Comparison of ENCODE assay signal across 1 cellular context in genomic region chr4:184537269-184538022, GRCh38.
TF ChIP-seq lines count a peak whose summit lies in the region.

No MANE protein-coding gene starts in this region.

TF ChIP-seq in K562, 482 proteins besides CTCF, POLR2A, EP300 and RAD21 (continued from another document and continues in another):
- TF ChIP-seq PATZ1 (CRISPR knock-in tag; IDR thresholded peaks at IDR 0.05; ENCODE audit: borderline replicate concordance) (no peak), TAL1 (IDR thresholded peaks at IDR 0.05) (no peak), CBX2 (IDR thresholded peaks at IDR 0.05; ENCODE audit: insufficient read depth, low read length, poor library complexity, severe bottlenecking) (no peak), ZSCAN32 (CRISPR knock-in tag; IDR thresholded peaks at IDR 0.05) (0 out of 2 replicates have a peak, but pooled peaks have one; percentile 19), NR0B1 (IDR thresholded peaks at IDR 0.05; ENCODE audit: partially characterized antibody) (no peak), SAFB2 (IDR thresholded peaks at IDR 0.05; ENCODE audit: borderline replicate concordance, low read depth, low read length, severe bottlenecking) (no peak), CBX5 (IDR thresholded peaks at IDR 0.05; ENCODE audit: borderline replicate concordance, low read depth) (no peak), U2AF2 (optimal IDR thresholded peaks at IDR 0.05; ENCODE audit: low read depth, low read length) (no peak), EGR1 (conservative IDR thresholded peaks at IDR 0.05) (peak; percentile 67), MIER1 (IDR thresholded peaks at IDR 0.05; ENCODE audit: low read depth) (no peak), HES1 (IDR thresholded peaks at IDR 0.05; ENCODE audit: low read depth) (no peak), SNRNP70 (optimal IDR thresholded peaks at IDR 0.05; ENCODE audit: low read depth, low read length) (no peak), ZNF133 (CRISPR knock-in tag; IDR thresholded peaks at IDR 0.05) (no peak), ZNF79 (CRISPR knock-in tag; IDR thresholded peaks at IDR 0.05; ENCODE audit: low read depth) (no peak), ZNF143 (CRISPR knock-in tag; IDR thresholded peaks at IDR 0.05) (peak; percentile 95), ARID3B (CRISPR knock-in tag; IDR thresholded peaks at IDR 0.05; ENCODE audit: borderline replicate concordance) (no peak), MAFF (IDR thresholded peaks at IDR 0.05; ENCODE audit: low read length) (no peak), ELK1 (CRISPR knock-in tag; IDR thresholded peaks at IDR 0.05) (no peak), ZNF561 (CRISPR knock-in tag; conservative IDR thresholded peaks at IDR 0.05) (no peak), NFE2L1 (tag; IDR thresholded peaks at IDR 0.05; ENCODE audit: borderline replicate concordance, low read depth) (no peak), SMC3 (conservative IDR thresholded peaks at IDR 0.05; ENCODE audit: insufficient read depth, low read depth, low read length) (no peak), HDAC8 (tag; IDR thresholded peaks at IDR 0.05) (no peak), SRSF3 (IDR thresholded peaks at IDR 0.05; ENCODE audit: insufficient read depth, low read length) (no peak), ZNF354B (CRISPR knock-in tag; IDR thresholded peaks at IDR 0.05) (no peak), DDX20 (tag; IDR thresholded peaks at IDR 0.05; ENCODE audit: low read depth) (no peak), SRSF9 (IDR thresholded peaks at IDR 0.05; ENCODE audit: borderline replicate concordance, low read depth, low read length) (no peak), KLF10 (CRISPR knock-in tag; IDR thresholded peaks at IDR 0.05) (no peak), MEF2D (tag; conservative IDR thresholded peaks at IDR 0.05; ENCODE audit: low read depth) (no peak), ESRRA (IDR thresholded peaks at IDR 0.05; ENCODE audit: borderline replicate concordance, low read depth) (peak; percentile 62; the same call in 1 of the 2 replicates), MTA1 (IDR thresholded peaks at IDR 0.05; ENCODE audit: borderline replicate concordance) (no peak), MCM3 (IDR thresholded peaks at IDR 0.05) (no peak), CREB3 (tag; conservative IDR thresholded peaks at IDR 0.05; ENCODE audit: low read depth) (peak; percentile 73), HMGN3 (IDR thresholded peaks at IDR 0.05; ENCODE audit: borderline replicate concordance, extremely low read depth, insufficient read length, low read depth, low read length) (no peak), NRF1 (conservative IDR thresholded peaks at IDR 0.05 in 1 of 2, IDR thresholded peaks at IDR 0.05 in 1 of 2) (peak; percentile 95 to 96), HNRNPUL1 (IDR thresholded peaks at IDR 0.05; ENCODE audit: low read length) (no peak), FOXA3 (CRISPR knock-in tag; conservative IDR thresholded peaks at IDR 0.05 in 1 of 2, IDR thresholded peaks at IDR 0.05 in 1 of 2) (no peak)
- TF ChIP-seq, protein P1, sequence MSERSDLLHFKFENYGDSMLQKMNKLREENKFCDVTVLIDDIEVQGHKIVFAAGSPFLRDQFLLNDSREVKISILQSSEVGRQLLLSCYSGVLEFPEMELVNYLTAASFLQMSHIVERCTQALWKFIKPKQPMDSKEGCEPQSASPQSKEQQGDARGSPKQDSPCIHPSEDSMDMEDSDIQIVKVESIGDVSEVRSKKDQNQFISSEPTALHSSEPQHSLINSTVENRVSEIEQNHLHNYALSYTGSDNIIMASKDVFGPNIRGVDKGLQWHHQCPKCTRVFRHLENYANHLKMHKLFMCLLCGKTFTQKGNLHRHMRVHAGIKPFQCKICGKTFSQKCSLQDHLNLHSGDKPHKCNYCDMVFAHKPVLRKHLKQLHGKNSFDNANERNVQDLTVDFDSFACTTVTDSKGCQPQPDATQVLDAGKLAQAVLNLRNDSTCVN (CRISPR knock-in tag; IDR thresholded peaks at IDR 0.05) = no peak
- TF ChIP-seq, protein P2, sequence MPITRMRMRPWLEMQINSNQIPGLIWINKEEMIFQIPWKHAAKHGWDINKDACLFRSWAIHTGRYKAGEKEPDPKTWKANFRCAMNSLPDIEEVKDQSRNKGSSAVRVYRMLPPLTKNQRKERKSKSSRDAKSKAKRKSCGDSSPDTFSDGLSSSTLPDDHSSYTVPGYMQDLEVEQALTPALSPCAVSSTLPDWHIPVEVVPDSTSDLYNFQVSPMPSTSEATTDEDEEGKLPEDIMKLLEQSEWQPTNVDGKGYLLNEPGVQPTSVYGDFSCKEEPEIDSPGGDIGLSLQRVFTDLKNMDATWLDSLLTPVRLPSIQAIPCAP (CRISPR knock-in tag; IDR thresholded peaks at IDR 0.05; ENCODE audit: borderline replicate concordance) = no peak
- TF ChIP-seq, protein P3, sequence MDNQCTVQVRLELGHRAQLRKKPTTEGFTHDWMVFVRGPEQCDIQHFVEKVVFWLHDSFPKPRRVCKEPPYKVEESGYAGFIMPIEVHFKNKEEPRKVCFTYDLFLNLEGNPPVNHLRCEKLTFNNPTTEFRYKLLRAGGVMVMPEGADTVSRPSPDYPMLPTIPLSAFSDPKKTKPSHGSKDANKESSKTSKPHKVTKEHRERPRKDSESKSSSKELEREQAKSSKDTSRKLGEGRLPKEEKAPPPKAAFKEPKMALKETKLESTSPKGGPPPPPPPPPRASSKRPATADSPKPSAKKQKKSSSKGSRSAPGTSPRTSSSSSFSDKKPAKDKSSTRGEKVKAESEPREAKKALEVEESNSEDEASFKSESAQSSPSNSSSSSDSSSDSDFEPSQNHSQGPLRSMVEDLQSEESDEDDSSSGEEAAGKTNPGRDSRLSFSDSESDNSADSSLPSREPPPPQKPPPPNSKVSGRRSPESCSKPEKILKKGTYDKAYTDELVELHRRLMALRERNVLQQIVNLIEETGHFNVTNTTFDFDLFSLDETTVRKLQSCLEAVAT (IDR thresholded peaks at IDR 0.05) = no peak
- TF ChIP-seq, protein P4, sequence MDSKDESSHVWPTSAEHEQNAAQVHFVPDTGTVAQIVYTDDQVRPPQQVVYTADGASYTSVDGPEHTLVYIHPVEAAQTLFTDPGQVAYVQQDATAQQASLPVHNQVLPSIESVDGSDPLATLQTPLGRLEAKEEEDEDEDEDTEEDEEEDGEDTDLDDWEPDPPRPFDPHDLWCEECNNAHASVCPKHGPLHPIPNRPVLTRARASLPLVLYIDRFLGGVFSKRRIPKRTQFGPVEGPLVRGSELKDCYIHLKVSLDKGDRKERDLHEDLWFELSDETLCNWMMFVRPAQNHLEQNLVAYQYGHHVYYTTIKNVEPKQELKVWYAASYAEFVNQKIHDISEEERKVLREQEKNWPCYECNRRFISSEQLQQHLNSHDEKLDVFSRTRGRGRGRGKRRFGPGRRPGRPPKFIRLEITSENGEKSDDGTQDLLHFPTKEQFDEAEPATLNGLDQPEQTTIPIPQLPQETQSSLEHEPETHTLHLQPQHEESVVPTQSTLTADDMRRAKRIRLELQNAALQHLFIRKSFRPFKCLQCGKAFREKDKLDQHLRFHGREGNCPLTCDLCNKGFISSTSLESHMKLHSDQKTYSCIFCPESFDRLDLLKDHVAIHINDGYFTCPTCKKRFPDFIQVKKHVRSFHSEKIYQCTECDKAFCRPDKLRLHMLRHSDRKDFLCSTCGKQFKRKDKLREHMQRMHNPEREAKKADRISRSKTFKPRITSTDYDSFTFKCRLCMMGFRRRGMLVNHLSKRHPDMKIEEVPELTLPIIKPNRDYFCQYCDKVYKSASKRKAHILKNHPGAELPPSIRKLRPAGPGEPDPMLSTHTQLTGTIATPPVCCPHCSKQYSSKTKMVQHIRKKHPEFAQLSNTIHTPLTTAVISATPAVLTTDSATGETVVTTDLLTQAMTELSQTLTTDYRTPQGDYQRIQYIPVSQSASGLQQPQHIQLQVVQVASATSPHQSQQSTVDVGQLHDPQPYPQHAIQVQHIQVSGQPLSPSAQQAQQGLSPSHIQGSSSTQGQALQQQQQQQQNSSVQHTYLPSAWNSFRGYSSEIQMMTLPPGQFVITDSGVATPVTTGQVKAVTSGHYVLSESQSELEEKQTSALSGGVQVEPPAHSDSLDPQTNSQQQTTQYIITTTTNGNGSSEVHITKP (IDR thresholded peaks at IDR 0.05; ENCODE audit: partially characterized antibody) = peak; percentile 14
- TF ChIP-seq, protein P5, sequence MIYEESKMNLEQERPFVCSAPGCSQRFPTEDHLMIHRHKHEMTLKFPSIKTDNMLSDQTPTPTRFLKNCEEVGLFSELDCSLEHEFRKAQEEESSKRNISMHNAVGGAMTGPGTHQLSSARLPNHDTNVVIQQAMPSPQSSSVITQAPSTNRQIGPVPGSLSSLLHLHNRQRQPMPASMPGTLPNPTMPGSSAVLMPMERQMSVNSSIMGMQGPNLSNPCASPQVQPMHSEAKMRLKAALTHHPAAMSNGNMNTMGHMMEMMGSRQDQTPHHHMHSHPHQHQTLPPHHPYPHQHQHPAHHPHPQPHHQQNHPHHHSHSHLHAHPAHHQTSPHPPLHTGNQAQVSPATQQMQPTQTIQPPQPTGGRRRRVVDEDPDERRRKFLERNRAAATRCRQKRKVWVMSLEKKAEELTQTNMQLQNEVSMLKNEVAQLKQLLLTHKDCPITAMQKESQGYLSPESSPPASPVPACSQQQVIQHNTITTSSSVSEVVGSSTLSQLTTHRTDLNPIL (CRISPR knock-in tag; IDR thresholded peaks at IDR 0.05) = no peak
- TF ChIP-seq, protein P6, sequence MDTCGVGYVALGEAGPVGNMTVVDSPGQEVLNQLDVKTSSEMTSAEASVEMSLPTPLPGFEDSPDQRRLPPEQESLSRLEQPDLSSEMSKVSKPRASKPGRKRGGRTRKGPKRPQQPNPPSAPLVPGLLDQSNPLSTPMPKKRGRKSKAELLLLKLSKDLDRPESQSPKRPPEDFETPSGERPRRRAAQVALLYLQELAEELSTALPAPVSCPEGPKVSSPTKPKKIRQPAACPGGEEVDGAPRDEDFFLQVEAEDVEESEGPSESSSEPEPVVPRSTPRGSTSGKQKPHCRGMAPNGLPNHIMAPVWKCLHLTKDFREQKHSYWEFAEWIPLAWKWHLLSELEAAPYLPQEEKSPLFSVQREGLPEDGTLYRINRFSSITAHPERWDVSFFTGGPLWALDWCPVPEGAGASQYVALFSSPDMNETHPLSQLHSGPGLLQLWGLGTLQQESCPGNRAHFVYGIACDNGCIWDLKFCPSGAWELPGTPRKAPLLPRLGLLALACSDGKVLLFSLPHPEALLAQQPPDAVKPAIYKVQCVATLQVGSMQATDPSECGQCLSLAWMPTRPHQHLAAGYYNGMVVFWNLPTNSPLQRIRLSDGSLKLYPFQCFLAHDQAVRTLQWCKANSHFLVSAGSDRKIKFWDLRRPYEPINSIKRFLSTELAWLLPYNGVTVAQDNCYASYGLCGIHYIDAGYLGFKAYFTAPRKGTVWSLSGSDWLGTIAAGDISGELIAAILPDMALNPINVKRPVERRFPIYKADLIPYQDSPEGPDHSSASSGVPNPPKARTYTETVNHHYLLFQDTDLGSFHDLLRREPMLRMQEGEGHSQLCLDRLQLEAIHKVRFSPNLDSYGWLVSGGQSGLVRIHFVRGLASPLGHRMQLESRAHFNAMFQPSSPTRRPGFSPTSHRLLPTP (IDR thresholded peaks at IDR 0.05; ENCODE audit: borderline replicate concordance, extremely low read depth, insufficient read length) = no peak
